ENCODE assay signal across 27 cellular contexts in the genomic region with DNA sequence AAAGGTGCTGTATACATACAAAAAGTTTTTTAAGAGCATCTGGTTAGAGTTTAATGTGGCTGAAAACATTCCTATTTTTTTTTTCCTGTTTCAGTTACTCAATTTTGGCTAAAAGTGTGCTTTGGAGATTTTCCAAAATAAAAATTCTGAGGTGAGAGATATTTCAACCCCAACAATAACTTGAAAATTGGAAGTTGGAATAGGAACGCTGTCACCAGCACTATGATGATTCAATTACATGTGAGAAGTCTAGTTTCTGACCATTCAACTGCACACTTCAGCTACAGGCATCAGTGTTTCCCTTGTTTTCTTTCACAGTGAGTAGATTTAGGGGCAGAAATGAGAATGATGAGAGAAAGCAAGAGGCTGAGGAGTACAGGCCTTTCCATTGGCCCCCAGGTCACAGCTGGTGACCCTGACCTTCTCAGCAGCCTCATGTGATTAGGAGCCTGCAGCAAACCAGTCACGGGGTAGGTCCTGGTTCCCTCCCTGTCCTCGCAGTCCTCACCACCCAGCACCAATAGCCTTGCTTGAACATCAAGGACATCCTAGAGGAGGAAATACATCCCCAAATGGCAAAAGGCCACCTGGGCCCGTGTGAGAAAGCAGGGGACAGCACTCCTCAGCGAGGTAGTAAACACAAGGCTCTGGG. TPM values are rescaled to one million over a fixed set of nuclear protein-coding genes. Genes with fewer than 3 reads are reported as not detected.
DNase-seq lines count a peak whose midpoint lies in the region; ATAC-seq, FAIRE-seq and TF ChIP-seq lines count a peak whose summit lies in the region.
"Had no signal": no experiment of that assay in that cellular context is flagged by ENCODE, and none has a peak within 500 bp of the region (broad histone marks: within the 10 kb centered on the region; RNA-seq: fewer than 3 reads in every experiment).

No MANE protein-coding gene starts in this region.

- dilution Hi-C loops in mammary epithelial cell (cut with HindIII; ENCODE audit: low sequenced_read_pairs): no loop called here

- no peak overlapping the region for H3K27ac ChIP-seq in mammary epithelial cell (ENCODE audit: insufficient read depth, low read depth, low read length)
- no peak overlapping the region for H3K27ac ChIP-seq in pancreas
- H3K27ac ChIP-seq: BLaER1, GM23248 had no signal

- H3K9ac ChIP-seq in mammary epithelial cell (ENCODE audit: insufficient read depth, low read length): no peak overlapping the region
- H3K9ac ChIP-seq: BLaER1, GM23248 had no signal

- H3K27me3 Mint-ChIP-seq in MCF 10A (ENCODE audit: insufficient read depth, unreplicated experiment): no peaks in the 10 kb centered on the region
- H3K27me3 Mint-ChIP-seq: activated naive CD4-positive, alpha-beta T cell treated with anti-CD3 and anti-CD28 coated beads, Interleukin-2, amount 50 U/mL, for 24 hours; naive B cell; T-cell had no signal

- no peaks in the 10 kb centered on the region for H3K4me1 ChIP-seq in mammary epithelial cell (ENCODE audit: insufficient read depth, low read length)
- H3K4me1 ChIP-seq in pancreas: no peaks in the 10 kb centered on the region

- no peaks in the 10 kb centered on the region for H3K9me3 Mint-ChIP-seq in MCF 10A (ENCODE audit: unreplicated experiment)
- H3K9me3 Mint-ChIP-seq: activated naive CD4-positive, alpha-beta T cell treated with anti-CD3 and anti-CD28 coated beads, Interleukin-2, amount 50 U/mL, for 24 hours; naive B cell; T-cell had no signal

- H3K4me1 Mint-ChIP-seq in MCF 10A (ENCODE audit: insufficient read depth, unreplicated experiment): peaks cover 11% of the 10 kb centered on the region
- H3K4me1 Mint-ChIP-seq: activated naive CD4-positive, alpha-beta T cell treated with anti-CD3 and anti-CD28 coated beads, Interleukin-2, amount 50 U/mL, for 24 hours; T-cell had no signal

- H4K20me1 ChIP-seq in mammary epithelial cell (ENCODE audit: insufficient read depth, low read length): no peaks in the 10 kb centered on the region
- H4K20me1 ChIP-seq: BLaER1 had no signal

- FAIRE-seq in pancreas (lab: Jason Lieb, UNC): no peak
- FAIRE-seq: GM12892, GM19239, TTC549 had no signal

- H2AFZ ChIP-seq in mammary epithelial cell (ENCODE audit: low read depth, low read length): no peak overlapping the region
- H2AFZ ChIP-seq: GM23248 had no signal

- POLR2A ChIA-PET in MCF 10A (lab: Yijun Ruan, JAX) (interaction anchor here (1.6 kb wide), 1 partner anchor 10 kb away, joined by 4 read pairs; the partner anchor contains the start of gene FILIP1L), HEK293T (lab: Yijun Ruan, JAX) (no interaction called here)

- no peak overlapping the region for H3K4me3 Mint-ChIP-seq in MCF 10A (ENCODE audit: unreplicated experiment)
- H3K4me3 Mint-ChIP-seq: activated naive CD4-positive, alpha-beta T cell treated with anti-CD3 and anti-CD28 coated beads, Interleukin-2, amount 50 U/mL, for 24 hours; naive B cell; T-cell had no signal

- H3K36me3 ChIP-seq in mammary epithelial cell (ENCODE audit: insufficient read depth, low read length): no peaks in the 10 kb centered on the region
- H3K36me3 ChIP-seq in pancreas: no peaks in the 10 kb centered on the region
- H3K36me3 ChIP-seq: gastroesophageal sphincter had no signal

- H3K36me3 Mint-ChIP-seq in MCF 10A (ENCODE audit: insufficient read depth, unreplicated experiment): no peaks in the 10 kb centered on the region
- H3K36me3 Mint-ChIP-seq: naive B cell had no signal

- H3K27ac Mint-ChIP-seq in MCF 10A (ENCODE audit: low read depth, unreplicated experiment): peak overlapping the region; percentile 16
- H3K27ac Mint-ChIP-seq: activated naive CD4-positive, alpha-beta T cell treated with anti-CD3 and anti-CD28 coated beads, Interleukin-2, amount 50 U/mL, for 24 hours; naive B cell; T-cell had no signal

- H3K4me2 ChIP-seq in mammary epithelial cell (ENCODE audit: insufficient read depth, low read depth, low read length): no peak overlapping the region
- H3K4me2 ChIP-seq: BLaER1 had no signal

- no peak for TF ChIP-seq CTCF in MCF 10A (IDR thresholded peaks at IDR 0.05; ENCODE audit: unreplicated experiment)
- no peak for TF ChIP-seq CTCF in mammary epithelial cell (conservative IDR thresholded peaks at IDR 0.05 in 1 of 2, IDR thresholded peaks at IDR 0.05 in 1 of 2; ENCODE audit: extremely low read depth in 1 of 2, insufficient read depth in 1 of 2, low read depth in 1 of 2, low read length in 2 of 2)
- TF ChIP-seq CTCF in pancreas (IDR thresholded peaks at IDR 0.05): no peak

- no peaks in the 10 kb centered on the region for H3K9me3 ChIP-seq in mammary epithelial cell (replicated peaks; ENCODE audit: insufficient read depth, low read length)
- no peaks in the 10 kb centered on the region for H3K9me3 ChIP-seq in pancreas
- H3K9me3 ChIP-seq: BLaER1, gastroesophageal sphincter had no signal

- no peak overlapping the region for H3K4me3 ChIP-seq in mammary epithelial cell (replicated peaks in 1 of 3; ENCODE audit: insufficient read depth in 1 of 3, low read depth in 2 of 3, low read length in 3 of 3)
- no peak overlapping the region for H3K4me3 ChIP-seq in pancreas
- H3K4me3 ChIP-seq: BLaER1, gastroesophageal sphincter, GM23248 had no signal

- ATAC-seq in left cardiac atrium: peak; percentile 31 to 50
- ATAC-seq in HG02759 (IDR thresholded peaks at IDR 0.05; ENCODE audit: unreplicated experiment): no peak
- ATAC-seq in pancreas: no peak
- ATAC-seq: gastroesophageal sphincter, T-cell had no signal

- BruUV-seq in MCF 10A (replicated peaks; lab: Mats Ljungman, UMichigan) (no TSS peak), mammary epithelial cell (replicated peaks; lab: Mats Ljungman, UMichigan) (no TSS peak)

- intact Hi-C loops in MCF 10A (cut with micrococcal nuclease) (no loop called here), mammary epithelial cell (cut with micrococcal nuclease) (no loop called here), left cardiac atrium (cut with DNase I) (no loop called here), pancreas (cut with DNase I) (no loop called here)

- DNase-seq in MCF 10A (ENCODE audit: unreplicated experiment): no peak
- DNase-seq in mammary epithelial cell: no peak
- no peak for DNase-seq in left cardiac atrium
- DNase-seq in retina: peak; percentile 26
- no peak for DNase-seq in HEK293T (ENCODE audit: extremely low spot score)
- DNase-seq in pancreas: no peak
- no peak for DNase-seq in AG08396 (ENCODE audit: low spot score)
- DNase-seq: activated CD4-positive, CD25-positive, alpha-beta regulatory T cell treated with anti-CD3 and anti-CD28 coated beads, Interleukin-2, amount 50 U/mL, for 72 hours; activated T-cell treated with anti-CD3 and anti-CD28 coated beads, Interleukin-2, amount 50 U/mL, for 48 hours; Calu3; effector CD8-positive, alpha-beta T cell; GM23248; islet precursor cell; naive B cell; NCI-H1105; NCI-H2029 treated with DMSO at 0.1 percent for 48 hours; NCI-H345; OCI-M1; SIG-M5; T-cell had no signal

- CTCF ChIA-PET in MCF 10A (lab: Yijun Ruan, JAX): no interaction called here
- CTCF ChIA-PET in mammary epithelial cell (lab: Charles Lee; ENCODE audit: low non-redundant PET): no interaction called here
- CTCF ChIA-PET in HEK293T (lab: Yijun Ruan, JAX): no interaction called here

- H3K27me3 ChIP-seq in mammary epithelial cell (ENCODE audit: insufficient read depth, low read length) (no peaks in the 10 kb centered on the region), pancreas (no peaks in the 10 kb centered on the region)
- H3K27me3 ChIP-seq: BLaER1, gastroesophageal sphincter had no signal

- 98% methylated on average over 4 of the region's 5 CpGs for WGBS in mammary epithelial cell (ENCODE audit: low coverage, missing lambda C conversion rate)
- 79 to 85% methylated on average over 5 of the region's 5 CpGs for WGBS in pancreas, 2 donors

- in situ Hi-C loops in mammary epithelial cell (cut with MboI; ENCODE audit: low sequenced_read_pairs in 2 of 2): no loop called here

- H3K79me2 ChIP-seq in mammary epithelial cell (ENCODE audit: insufficient read depth, low read length): no peaks in the 10 kb centered on the region

TF ChIP-seq in HEK293T, 16 proteins besides CTCF, POLR2A, EP300 and RAD21:
- TF ChIP-seq HDGF (IDR thresholded peaks at IDR 0.05; ENCODE audit: borderline replicate concordance) (no peak), BHLHE40 (IDR thresholded peaks at IDR 0.05; ENCODE audit: borderline replicate concordance) (no peak), L3MBTL2 (conservative IDR thresholded peaks at IDR 0.05) (no peak), LEF1 (IDR thresholded peaks at IDR 0.05; ENCODE audit: borderline replicate concordance) (no peak), PKNOX1 (IDR thresholded peaks at IDR 0.05) (no peak), TARDBP (IDR thresholded peaks at IDR 0.05) (no peak), ARNT (IDR thresholded peaks at IDR 0.05) (no peak), FOXM1 (IDR thresholded peaks at IDR 0.05; ENCODE audit: borderline replicate concordance) (no peak), SUZ12 (IDR thresholded peaks at IDR 0.05) (no peak)

RNA-seq across cellular contexts. Expression of gene FILIP1L, which starts 9.9 kb away (rescaled TPM):
- total RNA-seq in MCF 10A (2022) (1.3 and 2.4 TPM in 2 replicates), mammary epithelial cell (1 to 10 TPM; 7.4 to 8.5 TPM), left cardiac atrium (10 to 100 TPM; 77.0 to 86.6 TPM), pancreas (10 to 100 TPM; 12.5 to 37.7 (median 15.8) TPM)
- polyA plus RNA-seq in mammary epithelial cell (3.7 TPM), pancreas (10 to 100 TPM; 13.6 to 19.0 TPM)
- polyA minus RNA-seq in mammary epithelial cell: 1.5 TPM

Comparison
In these comparisons a context has a peak if more than half of its experiments do, and no peak if none do; other contexts are left out.
1. ATAC-seq: peak in left cardiac atrium (2 of 2); none in HG02759 (single experiment) and pancreas (0 of 4).